Comparison of ENCODE assay signal across 26 cellular contexts in genomic region chr13:103190841-103191240, GRCh38.
"Had no signal": no experiment of that assay in that cellular context is flagged by ENCODE, and none has a peak within 500 bp of the region (broad histone marks: within the 10 kb centered on the region; RNA-seq: fewer than 3 reads in every experiment).

No MANE protein-coding gene starts in this region.

- H3K27me3 ChIP-seq: colonic mucosa, esophagus squamous epithelium, gastrocnemius medialis, left lung had no signal

- H3K36me3 ChIP-seq: colonic mucosa, esophagus squamous epithelium, gastrocnemius medialis, heart right ventricle, left lung, lower lobe of right lung had no signal

- H3K4me3 ChIP-seq: colonic mucosa, esophagus squamous epithelium, gastrocnemius medialis, heart right ventricle, left lung, lower lobe of right lung had no signal

- H3K4me1 ChIP-seq: colonic mucosa, gastrocnemius medialis, heart right ventricle, left lung, lower lobe of right lung had no signal

- FAIRE-seq: endometrium, islet of Langerhans, keratinocyte had no signal

- ATAC-seq: effector memory CD8-positive, alpha-beta T cell; esophagus mucosa; gastrocnemius medialis; heart right ventricle; left cardiac atrium; left lung; left ventricle myocardium superior; lower lobe of right lung; naive thymus-derived CD4-positive, alpha-beta T cell had no signal

- H3K27ac ChIP-seq: colonic mucosa, epithelial cell of prostate, esophagus squamous epithelium, gastrocnemius medialis, heart right ventricle, left lung, lower lobe of right lung had no signal

- DNase-seq: colonic mucosa; cortex of kidney; effector CD8-positive, alpha-beta T cell; effector memory CD8-positive, alpha-beta T cell; endodermal cell; erythroblast; esophagus squamous epithelium; foreskin fibroblast; foreskin melanocyte; gastrocnemius medialis; glutamatergic neuron; head of caudate nucleus; heart right ventricle; hippocampal formation; left cardiac atrium; left lung; left ventricle myocardium superior; lower lobe of right lung; mesenchymal stem cell; midbrain; naive thymus-derived CD4-positive, alpha-beta T cell had no signal

- H3K9me3 ChIP-seq: colonic mucosa, esophagus squamous epithelium, gastrocnemius medialis, heart right ventricle, left lung, lower lobe of right lung had no signal
